ENCODE assay signal across 8 cellular contexts in the genomic region with DNA sequence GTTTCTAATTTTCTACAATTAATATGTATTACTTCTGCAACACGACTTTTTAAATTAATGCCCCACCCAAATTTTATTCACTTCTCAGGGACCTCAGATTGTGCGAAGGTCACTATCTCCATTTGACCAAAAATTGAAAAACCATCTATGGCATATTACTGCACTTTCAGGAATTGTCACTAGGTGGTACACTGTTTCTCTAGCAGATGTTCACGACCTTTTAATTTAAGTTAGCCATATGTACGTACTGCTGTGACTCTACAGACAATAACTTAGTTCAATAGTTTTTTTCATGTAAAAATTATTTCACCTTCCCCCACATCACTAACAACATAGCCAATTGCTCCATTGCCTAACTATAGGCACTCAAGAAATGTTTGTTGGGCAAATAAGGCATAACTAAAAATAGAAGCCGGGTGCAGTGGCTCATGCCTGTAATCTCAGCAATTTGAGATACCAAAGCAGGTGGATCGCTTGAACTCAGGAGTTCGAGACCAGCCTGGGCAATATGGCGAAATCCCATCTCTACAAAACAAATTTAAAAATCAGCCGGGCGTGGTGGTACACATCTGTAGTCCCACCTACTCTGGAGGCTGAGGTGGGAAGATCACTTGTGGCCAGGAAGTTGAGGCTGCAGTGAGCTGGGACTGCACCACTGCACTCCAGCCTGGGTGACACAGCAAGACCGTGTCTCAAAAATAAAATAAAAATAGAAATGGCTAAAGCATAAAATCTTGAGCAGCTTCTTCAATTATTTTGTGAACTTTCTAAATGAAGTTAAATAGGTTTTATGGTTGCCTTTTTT.
DNase-seq lines count a peak whose midpoint lies in the region; ATAC-seq lines count a peak whose summit lies in the region.

No MANE protein-coding gene starts in this region.

- no peak overlapping the region for H3K27ac Mint-ChIP-seq in activated naive CD8-positive, alpha-beta T cell treated with anti-CD3 and anti-CD28 coated beads, Interleukin-2, amount 50 U/mL, for 24 hours

- H3K36me3 ChIP-seq in H7 (replicated peaks; ENCODE audit: control insufficient read depth, insufficient read depth, low read length), result no peaks in the 10 kb centered on the region

- no peak overlapping the region for H3K4me3 Mint-ChIP-seq in activated naive CD8-positive, alpha-beta T cell treated with anti-CD3 and anti-CD28 coated beads, Interleukin-2, amount 50 U/mL, for 24 hours

- peaks cover 7% of the 10 kb centered on the region for H3K27me3 Mint-ChIP-seq in activated naive CD8-positive, alpha-beta T cell treated with anti-CD3 and anti-CD28 coated beads, Interleukin-2, amount 50 U/mL, for 24 hours

- H3K9me3 Mint-ChIP-seq in activated naive CD8-positive, alpha-beta T cell treated with anti-CD3 and anti-CD28 coated beads, Interleukin-2, amount 50 U/mL, for 24 hours, result no peaks in the 10 kb centered on the region

- no peaks in the 10 kb centered on the region for H3K4me1 Mint-ChIP-seq in activated naive CD8-positive, alpha-beta T cell treated with anti-CD3 and anti-CD28 coated beads, Interleukin-2, amount 50 U/mL, for 24 hours

- DNase-seq in NCI-H1694 (lab: John Stamatoyannopoulos, UW) (peak; percentile 26), NCI-H1694 treated with DMSO at 0.1 percent for 48 hours (lab: John Stamatoyannopoulos, UW) (no peak), H7 (peak; percentile 12), NAMALWA (ENCODE audit: low spot score) (peak; percentile 74), lung microvascular endothelial cell (ENCODE audit: low read depth in 2 of 2) (peak; percentile 40 to 46)
- DNase-seq in activated naive CD8-positive, alpha-beta T cell treated with anti-CD3 and anti-CD28 coated beads, Interleukin-2, amount 50 U/mL, for 24 hours, result no peak
- DNase-seq in stimulated activated CD4-positive, alpha-beta T cell treated with anti-CD3 and anti-CD28 coated beads, Interleukin-4, amount 100 ng/mL, for 1 hour, result no peak

- ATAC-seq in activated naive CD8-positive, alpha-beta T cell treated with anti-CD3 and anti-CD28 coated beads, Interleukin-2, amount 50 U/mL, for 24 hours, result peak; percentile 52
- no peak for ATAC-seq in GM18520 (IDR thresholded peaks at IDR 0.05; ENCODE audit: unreplicated experiment)

- no peaks in the 10 kb centered on the region for H3K27me3 ChIP-seq in H7 (ENCODE audit: control insufficient read depth, insufficient read depth, low read length)

- no peak overlapping the region for H3K4me3 ChIP-seq in H7 (ENCODE audit: insufficient read depth, low read depth, low read length)

- no peaks in the 10 kb centered on the region for H3K36me3 Mint-ChIP-seq in activated naive CD8-positive, alpha-beta T cell treated with anti-CD3 and anti-CD28 coated beads, Interleukin-2, amount 50 U/mL, for 24 hours (ENCODE audit: low read depth)

Comparison
In these comparisons a context has a peak if more than half of its experiments do, and no peak if none do; other contexts are left out.
1. DNase-seq: peak in NCI-H1694 (single experiment), H7 (single experiment), NAMALWA (single experiment) and lung microvascular endothelial cell (2 of 2); none in NCI-H1694 treated with DMSO at 0.1 percent for 48 hours (single experiment), activated naive CD8-positive, alpha-beta T cell treated with anti-CD3 and anti-CD28 coated beads, Interleukin-2, amount 50 U/mL, for 24 hours (single experiment) and stimulated activated CD4-positive, alpha-beta T cell treated with anti-CD3 and anti-CD28 coated beads, Interleukin-4, amount 100 ng/mL, for 1 hour (single experiment).